Comparison of ENCODE assay signal across 1 cellular context in the genomic region with DNA sequence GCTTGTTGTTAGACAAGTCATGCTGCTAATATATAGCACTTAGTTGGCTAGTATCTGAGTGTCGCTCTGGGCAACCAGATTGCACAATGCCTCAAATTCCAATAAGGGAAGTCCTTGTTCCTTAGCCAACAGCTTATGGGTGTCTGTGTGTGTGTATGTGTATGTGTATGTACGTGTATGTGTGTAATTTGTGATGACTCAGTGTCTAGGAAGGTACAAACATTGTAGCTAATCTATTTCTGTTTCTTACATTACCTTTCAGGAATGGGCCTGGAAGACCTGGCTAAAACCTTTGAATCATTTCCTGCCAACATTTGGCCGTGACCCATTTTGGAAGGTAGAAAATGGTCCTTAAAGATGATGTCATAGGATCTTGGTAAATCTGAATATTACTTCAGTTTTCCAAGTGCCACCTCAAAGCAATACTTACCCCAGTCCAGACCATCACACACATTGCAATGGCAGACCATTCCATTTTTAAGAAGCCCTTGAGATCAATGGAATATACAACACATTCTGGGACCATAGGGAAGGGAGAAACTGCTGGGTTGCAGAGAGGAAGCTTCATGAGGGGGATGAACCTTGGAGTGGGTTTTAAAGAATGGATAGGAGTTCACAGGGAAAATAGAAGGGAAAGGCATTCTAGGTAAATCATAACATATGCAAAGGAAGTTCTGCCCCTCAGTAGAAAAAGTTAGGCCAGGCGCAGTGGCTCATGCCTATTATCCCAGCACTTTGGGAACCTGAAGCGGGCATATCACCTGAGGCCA.
TF ChIP-seq lines count a peak whose summit lies in the region.

No MANE protein-coding gene starts in this region.

TF ChIP-seq in A549, 52 proteins besides CTCF, POLR2A, EP300 and RAD21 (continued from another document):
- TF ChIP-seq ELK1 (IDR thresholded peaks at IDR 0.05; ENCODE audit: low read depth, low read length): no peak
- peak; percentile 48 for TF ChIP-seq SMC3 (IDR thresholded peaks at IDR 0.05)
- TF ChIP-seq HOXA7 (CRISPR knock-in tag; IDR thresholded peaks at IDR 0.05): 0 out of 2 replicates have a peak, but pooled peaks have one; percentile 5
- peak; percentile 89; the same call in 1 of the 2 replicates for TF ChIP-seq HEYL (CRISPR knock-in tag; IDR thresholded peaks at IDR 0.05)
- peak; percentile 92 for TF ChIP-seq RARB (CRISPR knock-in tag; IDR thresholded peaks at IDR 0.05)
- TF ChIP-seq, protein P1, sequence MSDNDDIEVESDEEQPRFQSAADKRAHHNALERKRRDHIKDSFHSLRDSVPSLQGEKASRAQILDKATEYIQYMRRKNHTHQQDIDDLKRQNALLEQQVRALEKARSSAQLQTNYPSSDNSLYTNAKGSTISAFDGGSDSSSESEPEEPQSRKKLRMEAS (IDR thresholded peaks at IDR 0.05): peak; percentile 90
- TF ChIP-seq TFCP2L1 (CRISPR knock-in tag; IDR thresholded peaks at IDR 0.05): no peak
- TF ChIP-seq KDM1A (IDR thresholded peaks at IDR 0.05; ENCODE audit: low read depth): no peak
- TF ChIP-seq HDAC2 (IDR thresholded peaks at IDR 0.05): no peak
- TF ChIP-seq GATA3 (IDR thresholded peaks at IDR 0.05; ENCODE audit: borderline replicate concordance): peak; percentile 99
- TF ChIP-seq, protein P2, sequence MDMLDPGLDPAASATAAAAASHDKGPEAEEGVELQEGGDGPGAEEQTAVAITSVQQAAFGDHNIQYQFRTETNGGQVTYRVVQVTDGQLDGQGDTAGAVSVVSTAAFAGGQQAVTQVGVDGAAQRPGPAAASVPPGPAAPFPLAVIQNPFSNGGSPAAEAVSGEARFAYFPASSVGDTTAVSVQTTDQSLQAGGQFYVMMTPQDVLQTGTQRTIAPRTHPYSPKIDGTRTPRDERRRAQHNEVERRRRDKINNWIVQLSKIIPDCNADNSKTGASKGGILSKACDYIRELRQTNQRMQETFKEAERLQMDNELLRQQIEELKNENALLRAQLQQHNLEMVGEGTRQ (IDR thresholded peaks at IDR 0.05): no peak
- TF ChIP-seq, protein P3, sequence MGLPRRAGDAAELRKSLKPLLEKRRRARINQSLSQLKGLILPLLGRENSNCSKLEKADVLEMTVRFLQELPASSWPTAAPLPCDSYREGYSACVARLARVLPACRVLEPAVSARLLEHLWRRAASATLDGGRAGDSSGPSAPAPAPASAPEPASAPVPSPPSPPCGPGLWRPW (IDR thresholded peaks at IDR 0.05): peak; percentile 89
- TF ChIP-seq POLR2AphosphoS2 (conservative IDR thresholded peaks at IDR 0.05; ENCODE audit: low read length): no peak
- no peak for TF ChIP-seq EHMT2 (IDR thresholded peaks at IDR 0.05; ENCODE audit: low read depth)
- TF ChIP-seq SREBF2 (IDR thresholded peaks at IDR 0.05): no peak
- TF ChIP-seq RFX5 (IDR thresholded peaks at IDR 0.05): no peak
- peak; percentile 98 for TF ChIP-seq BCL3 (IDR thresholded peaks at IDR 0.05)
- TF ChIP-seq, protein P4, sequence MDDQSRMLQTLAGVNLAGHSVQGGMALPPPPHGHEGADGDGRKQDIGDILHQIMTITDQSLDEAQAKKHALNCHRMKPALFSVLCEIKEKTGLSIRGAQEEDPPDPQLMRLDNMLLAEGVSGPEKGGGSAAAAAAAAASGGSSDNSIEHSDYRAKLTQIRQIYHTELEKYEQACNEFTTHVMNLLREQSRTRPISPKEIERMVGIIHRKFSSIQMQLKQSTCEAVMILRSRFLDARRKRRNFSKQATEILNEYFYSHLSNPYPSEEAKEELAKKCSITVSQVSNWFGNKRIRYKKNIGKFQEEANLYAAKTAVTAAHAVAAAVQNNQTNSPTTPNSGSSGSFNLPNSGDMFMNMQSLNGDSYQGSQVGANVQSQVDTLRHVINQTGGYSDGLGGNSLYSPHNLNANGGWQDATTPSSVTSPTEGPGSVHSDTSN (IDR thresholded peaks at IDR 0.05): peak; percentile 74; the same call in 1 of the 2 replicates
- TF ChIP-seq ZFP36 (IDR thresholded peaks at IDR 0.05; ENCODE audit: borderline replicate concordance, partially characterized antibody): no peak
- no peak for TF ChIP-seq HMGXB4 (CRISPR knock-in tag; IDR thresholded peaks at IDR 0.05; ENCODE audit: borderline replicate concordance)
- TF ChIP-seq ZNF302 (CRISPR knock-in tag; IDR thresholded peaks at IDR 0.05): no peak
- no peak for TF ChIP-seq MYC (IDR thresholded peaks at IDR 0.05; ENCODE audit: borderline replicate concordance, low read length)
- peak; percentile 99 for TF ChIP-seq MAFK (IDR thresholded peaks at IDR 0.05; ENCODE audit: partially characterized antibody)
- no peak for TF ChIP-seq ESRRA (IDR thresholded peaks at IDR 0.05; ENCODE audit: borderline replicate concordance, low read length)
- TF ChIP-seq CEBPB (IDR thresholded peaks at IDR 0.05): peak; percentile 99 to 100
- TF ChIP-seq FOSB (CRISPR knock-in tag; IDR thresholded peaks at IDR 0.05): no peak
- TF ChIP-seq RCOR1 (IDR thresholded peaks at IDR 0.05; ENCODE audit: low read depth, low read length): no peak
- TF ChIP-seq PHF8 (IDR thresholded peaks at IDR 0.05; ENCODE audit: borderline replicate concordance, low read depth): no peak
- TF ChIP-seq, protein P5, sequence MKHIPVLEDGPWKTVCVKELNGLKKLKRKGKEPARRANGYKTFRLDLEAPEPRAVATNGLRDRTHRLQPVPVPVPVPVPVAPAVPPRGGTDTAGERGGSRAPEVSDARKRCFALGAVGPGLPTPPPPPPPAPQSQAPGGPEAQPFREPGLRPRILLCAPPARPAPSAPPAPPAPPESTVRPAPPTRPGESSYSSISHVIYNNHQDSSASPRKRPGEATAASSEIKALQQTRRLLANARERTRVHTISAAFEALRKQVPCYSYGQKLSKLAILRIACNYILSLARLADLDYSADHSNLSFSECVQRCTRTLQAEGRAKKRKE (CRISPR knock-in tag; IDR thresholded peaks at IDR 0.05; ENCODE audit: low read depth): no peak
- 0 out of 2 replicates have a peak, but pooled peaks have one; percentile 16 for TF ChIP-seq FOXS1 (CRISPR knock-in tag; IDR thresholded peaks at IDR 0.05)
- TF ChIP-seq CHD4 (IDR thresholded peaks at IDR 0.05; ENCODE audit: borderline replicate concordance): no peak
- peak; percentile 99 for TF ChIP-seq JUNB (IDR thresholded peaks at IDR 0.05)
- 0 out of 2 replicates have a peak, but pooled peaks have one; percentile 1 for TF ChIP-seq NFE2L2 (conservative IDR thresholded peaks at IDR 0.05; ENCODE audit: low read length)
- peak; percentile 95 for TF ChIP-seq FOSL2 (IDR thresholded peaks at IDR 0.05)
- peak; percentile 98 for TF ChIP-seq FOSL2 (CRISPR knock-in tag; IDR thresholded peaks at IDR 0.05)
- no peak for TF ChIP-seq BHLHE40 (IDR thresholded peaks at IDR 0.05; ENCODE audit: low read depth, low read length)
- TF ChIP-seq RNF2 (IDR thresholded peaks at IDR 0.05; ENCODE audit: borderline replicate concordance, low read depth): no peak
- TF ChIP-seq HOXB5 (CRISPR knock-in tag; IDR thresholded peaks at IDR 0.05): peak; percentile 20
- TF ChIP-seq REST (IDR thresholded peaks at IDR 0.05): no peak
- TF ChIP-seq HOXB13 (CRISPR knock-in tag; IDR thresholded peaks at IDR 0.05; ENCODE audit: low read depth): 0 out of 2 replicates have a peak, but pooled peaks have one; percentile 28
- TF ChIP-seq EHF (CRISPR knock-in tag; IDR thresholded peaks at IDR 0.05): 0 out of 2 replicates have a peak, but pooled peaks have one; percentile 17
- no peak for TF ChIP-seq MAZ (IDR thresholded peaks at IDR 0.05; ENCODE audit: borderline replicate concordance, low read depth, low read length)
- TF ChIP-seq CBX2 (IDR thresholded peaks at IDR 0.05; ENCODE audit: borderline replicate concordance, low read depth): no peak
- TF ChIP-seq E2F6 (IDR thresholded peaks at IDR 0.05; ENCODE audit: borderline replicate concordance, low read depth): no peak
- TF ChIP-seq NPAS2 (CRISPR knock-in tag; IDR thresholded peaks at IDR 0.05; ENCODE audit: borderline replicate concordance): no peak
- TF ChIP-seq TP53 (CRISPR knock-in tag; IDR thresholded peaks at IDR 0.05): no peak
- peak; percentile 98 to 99 for TF ChIP-seq JUN (IDR thresholded peaks at IDR 0.05)
- TF ChIP-seq ZC3H11A (IDR thresholded peaks at IDR 0.05): no peak
- TF ChIP-seq NR3C1 (IDR thresholded peaks at IDR 0.05): no peak; the same call in 2 of the 3 replicates
